Comparison of ENCODE assay signal across 10 cellular contexts in the genomic region with DNA sequence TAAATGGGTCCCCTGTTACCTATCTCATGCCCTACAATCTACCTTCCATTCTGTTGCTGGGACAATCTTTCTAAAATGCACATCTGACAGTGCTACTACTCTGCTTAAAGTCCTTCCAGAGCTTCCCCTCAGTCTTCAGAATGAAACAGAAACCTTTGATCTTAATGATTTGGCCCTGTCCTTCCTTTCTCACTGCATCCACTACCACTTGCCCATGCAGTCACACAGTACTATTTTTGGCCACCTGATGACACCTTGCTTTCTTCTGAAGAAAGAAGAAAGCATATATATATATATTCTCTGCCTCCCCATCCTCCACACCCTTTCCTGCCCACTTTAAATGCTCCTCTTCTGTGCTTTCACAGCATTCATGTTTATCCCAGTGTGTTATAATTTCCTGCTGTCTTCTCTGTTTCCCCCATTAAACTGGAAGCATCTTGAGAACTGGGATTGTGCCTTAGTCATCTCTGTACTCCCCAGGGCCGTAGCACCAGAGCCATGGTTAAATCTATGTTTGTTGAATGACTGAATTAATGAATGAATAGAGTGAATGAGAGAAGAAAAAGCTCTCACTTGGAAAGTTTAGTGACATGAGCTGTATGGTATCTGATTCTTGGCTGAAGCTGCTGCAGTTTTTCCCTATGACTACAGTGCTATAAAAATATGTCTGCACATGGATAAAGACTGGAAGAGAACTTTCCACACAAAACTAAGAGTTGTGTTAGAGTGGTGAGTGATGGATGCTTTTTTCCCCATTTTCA. TPM values are rescaled to one million over a fixed set of nuclear protein-coding genes. Genes with fewer than 3 reads are reported as not detected.
A peak's percentile ranks its signal among the peaks of the same experiment; 100 is the strongest.
DNase-seq lines count a peak whose midpoint lies in the region; ATAC-seq, FAIRE-seq and TF ChIP-seq lines count a peak whose summit lies in the region.
"Had no signal": no experiment of that assay in that cellular context is flagged by ENCODE, and none has a peak within 500 bp of the region (broad histone marks: within the 10 kb centered on the region; RNA-seq: fewer than 3 reads in every experiment).

No MANE protein-coding gene starts in this region.

- no peaks in the 10 kb centered on the region for H3K79me2 ChIP-seq in Karpas-422 (ENCODE audit: low read length)

- no peak overlapping the region for H3K9ac ChIP-seq in Karpas-422 (ENCODE audit: low read length)

- DNase-seq in Karpas-422, result no peak
- no peak for DNase-seq in D721Med (ENCODE audit: insufficient read length, low spot score)
- no peak for DNase-seq in occipital lobe (lab: John Stamatoyannopoulos, UW)
- no peak for DNase-seq in iPS-NIHi11 (ENCODE audit: low spot score)
- DNase-seq in superior temporal gyrus (ENCODE audit: extremely low spot score), result no peak
- DNase-seq: NCI-H1105 had no signal

- H3K4me3 Mint-ChIP-seq in nephron, result peak overlapping the region in 1 of 3 experiments; percentile 5

- no peaks in the 10 kb centered on the region for H3K9me3 Mint-ChIP-seq in nephron

- no peak overlapping the region for H2AFZ ChIP-seq in Karpas-422 (ENCODE audit: low read length)

- no peaks in the 10 kb centered on the region for H3K9me3 ChIP-seq in Karpas-422 (ENCODE audit: low read length)

- H3K4me3 ChIP-seq in Karpas-422 (ENCODE audit: low read length), result no peak overlapping the region

- no peaks in the 10 kb centered on the region for H3K36me3 ChIP-seq in Karpas-422 (ENCODE audit: insufficient read depth, low read length)

- FAIRE-seq in D721Med (lab: Jason Lieb, UNC), result no peak
- FAIRE-seq: TTC549 had no signal

- H3K9me2 ChIP-seq in Karpas-422 (replicated peaks; ENCODE audit: insufficient read depth, low read length), result no peaks in the 10 kb centered on the region

- peak overlapping the region in 2 of 3 experiments; percentile 32 to 60 for H3K27ac Mint-ChIP-seq in nephron

- H3K4me1 Mint-ChIP-seq in nephron, result peaks cover 72% of the 10 kb centered on the region

- peaks cover 10% of the 10 kb centered on the region for H3K27me3 Mint-ChIP-seq in nephron (ENCODE audit: low read depth)

- H3K27ac ChIP-seq in Karpas-422 (ENCODE audit: low read length), result peak overlapping the region; percentile 35; the same call in 1 of the 2 replicates

- ATAC-seq in GM19023 (IDR thresholded peaks at IDR 0.05; ENCODE audit: unreplicated experiment) (peak; percentile 62), HG02623 (IDR thresholded peaks at IDR 0.05; ENCODE audit: unreplicated experiment) (peak; percentile 57)

- no peaks in the 10 kb centered on the region for H4K20me1 ChIP-seq in Karpas-422 (ENCODE audit: insufficient read depth, low read depth, low read length)

- H3K4me1 ChIP-seq in Karpas-422 (ENCODE audit: low read length), result peaks cover 29% of the 10 kb centered on the region

- H3K4me2 ChIP-seq in Karpas-422 (ENCODE audit: low read depth, low read length, poor library complexity, severe bottlenecking), result peak overlapping the region; percentile 31

- H3K36me3 Mint-ChIP-seq in nephron (ENCODE audit: low read depth), result no peaks in the 10 kb centered on the region

- H3K27me3 ChIP-seq in Karpas-422 (ENCODE audit: low read length), result no peaks in the 10 kb centered on the region

- TF ChIP-seq CTCF in nephron (IDR thresholded peaks at IDR 0.05; ENCODE audit: unreplicated experiment in 3 of 3) (no peak), D721Med (IDR thresholded peaks at IDR 0.05; ENCODE audit: insufficient read depth, missing control alignments) (no peak)

RNA-seq across cellular contexts. Expression of a gene that starts 56.2 kb away (rescaled TPM):
- total RNA-seq in Karpas-422 (2014; rRNA removed; shearing (Covaris generic); ENCODE audit: low replicate concordance), result 0.07 TPM in 1 of 2 replicates, not detected in the other
- 0.16 TPM for total RNA-seq in occipital lobe
